In genomic region chr2:99337931-99338580, GRCh38 we compare ENCODE assay signal across 8 cellular contexts. TPM values are rescaled to one million over a fixed set of nuclear protein-coding genes. Genes with fewer than 3 reads are reported as not detected.
DNase-seq lines count a peak whose midpoint lies in the region; ATAC-seq and TF ChIP-seq lines count a peak whose summit lies in the region.

No MANE protein-coding gene starts in this region.

- H3K9me3 ChIP-seq in lung (ENCODE audit: control insufficient read depth in 2 of 2, insufficient read depth in 1 of 2, low read length in 1 of 2): no peaks in the 10 kb centered on the region

- POLR2A ChIA-PET in MCF 10A (lab: Yijun Ruan, JAX): interaction anchor here (0.6 to 5.3 kb wide), 28 partner anchors 10 to 1664 kb away, joined by 3 to 154 read pairs (median 6); partner anchors contain the start of genes C2orf15, COA5, LIPT1 and MITD1

- no peak overlapping the region for H3K27ac Mint-ChIP-seq in MCF 10A (ENCODE audit: low read depth, unreplicated experiment)
- H3K27ac Mint-ChIP-seq in stimulated activated effector memory CD8-positive, alpha-beta T cell treated with anti-CD3 and anti-CD28 coated beads, Interleukin-12 subunit alpha, Interleukin-12 subunit beta, amount 100 ng/mL, for 72 hours: no peak overlapping the region

- no peaks in the 10 kb centered on the region for H3K27me3 ChIP-seq in lung (ENCODE audit: control insufficient read depth, insufficient read depth)

- TF ChIP-seq CTCF in GM12875 (IDR thresholded peaks at IDR 0.05; ENCODE audit: borderline replicate concordance, insufficient read depth, low read depth, low read length) (no peak), MCF 10A (IDR thresholded peaks at IDR 0.05; ENCODE audit: unreplicated experiment) (no peak), lung (IDR thresholded peaks at IDR 0.05; ENCODE audit: control extremely low read depth, extremely low read depth) (no peak)

- intact Hi-C loops in MCF 10A (cut with micrococcal nuclease): loop anchor here (5.0 kb wide), 1 partner anchor 181 kb away; no protein-coding TSS in a partner anchor

- ATAC-seq in lung (ENCODE audit: insufficient read depth, low FRiP score) (no peak), HG02678 (IDR thresholded peaks at IDR 0.05; ENCODE audit: unreplicated experiment) (no peak)
- ATAC-seq in stimulated activated effector memory CD8-positive, alpha-beta T cell treated with anti-CD3 and anti-CD28 coated beads, Interleukin-12 subunit alpha, Interleukin-12 subunit beta, amount 100 ng/mL, for 72 hours: no peak

- BruUV-seq in MCF 10A (replicated peaks; lab: Mats Ljungman, UMichigan): TSS peak; percentile 50

- peak overlapping the region; percentile 92 to 93 for H3K27ac ChIP-seq in lung (ENCODE audit: low read depth in 1 of 2, low read length in 1 of 2)

- H3K4me3 ChIP-seq in GM12875 (ENCODE audit: low read depth, low read length) (peak overlapping the region; percentile 81), lung (peak overlapping the region; percentile 68)

- peaks cover 3 to 8% of the 10 kb centered on the region in 2 donors for H3K4me1 ChIP-seq in lung (ENCODE audit: control insufficient read depth in 2 of 2, insufficient read depth in 2 of 2, low read length in 2 of 2)

- no peaks in the 10 kb centered on the region for H3K9me3 Mint-ChIP-seq in MCF 10A (ENCODE audit: unreplicated experiment)
- no peaks in the 10 kb centered on the region for H3K9me3 Mint-ChIP-seq in stimulated activated effector memory CD8-positive, alpha-beta T cell treated with anti-CD3 and anti-CD28 coated beads, Interleukin-12 subunit alpha, Interleukin-12 subunit beta, amount 100 ng/mL, for 72 hours

- 2 to 3% methylated on average over 20 of the region's 20 CpGs for WGBS in lung, 2 donors

- DNase-seq in ACHN: peak; percentile 43
- peak; percentile 24 for DNase-seq in M059J (ENCODE audit: low read depth)
- peak; percentile 23 for DNase-seq in MCF 10A (ENCODE audit: unreplicated experiment)
- no peak for DNase-seq in lung (ENCODE audit: low spot score)
- no peak for DNase-seq in stimulated activated effector memory CD8-positive, alpha-beta T cell treated with anti-CD3 and anti-CD28 coated beads, Interleukin-12 subunit alpha, Interleukin-12 subunit beta, amount 100 ng/mL, for 72 hours (ENCODE audit: low spot score in 2 of 2)
- no peak for DNase-seq in T1000 (lab: John Stamatoyannopoulos, UW)

- CTCF ChIA-PET in MCF 10A (lab: Yijun Ruan, JAX): interaction anchor here (0.6 to 1.8 kb wide), 14 partner anchors 10 to 420 kb away, joined by 3 to 10 read pairs (median 4); no protein-coding TSS in a partner anchor

- in situ Hi-C loops in ACHN (cut with HindIII; ENCODE audit: low pct_ligation_motif_present, low pct_unique_long_range_greater_than_20kb, low sequenced_read_pairs): no loop called here

- H3K27me3 Mint-ChIP-seq in MCF 10A (ENCODE audit: insufficient read depth, unreplicated experiment): no peaks in the 10 kb centered on the region

- peaks cover 5% of the 10 kb centered on the region for H3K36me3 Mint-ChIP-seq in MCF 10A (ENCODE audit: insufficient read depth, unreplicated experiment)
- peaks cover 25% of the 10 kb centered on the region for H3K36me3 Mint-ChIP-seq in stimulated activated effector memory CD8-positive, alpha-beta T cell treated with anti-CD3 and anti-CD28 coated beads, Interleukin-12 subunit alpha, Interleukin-12 subunit beta, amount 100 ng/mL, for 72 hours

- H3K4me3 Mint-ChIP-seq in MCF 10A (ENCODE audit: unreplicated experiment): no peak overlapping the region
- H3K4me3 Mint-ChIP-seq in stimulated activated effector memory CD8-positive, alpha-beta T cell treated with anti-CD3 and anti-CD28 coated beads, Interleukin-12 subunit alpha, Interleukin-12 subunit beta, amount 100 ng/mL, for 72 hours: no peak overlapping the region

- peaks cover 27% of the 10 kb centered on the region for H3K4me1 Mint-ChIP-seq in MCF 10A (ENCODE audit: insufficient read depth, unreplicated experiment)
- peaks cover 39% of the 10 kb centered on the region for H3K4me1 Mint-ChIP-seq in stimulated activated effector memory CD8-positive, alpha-beta T cell treated with anti-CD3 and anti-CD28 coated beads, Interleukin-12 subunit alpha, Interleukin-12 subunit beta, amount 100 ng/mL, for 72 hours

- no peaks in the 10 kb centered on the region for H3K36me3 ChIP-seq in lung (ENCODE audit: control insufficient read depth in 2 of 2, insufficient read depth in 2 of 2, low read length in 2 of 2)

RNA-seq across cellular contexts. Expression of gene EIF5B, which starts 0.9 kb away (rescaled TPM):
- 8.5 and 11.7 TPM in 2 replicates for total RNA-seq in M059J (2014; rRNA removed; shearing (Covaris generic))
- 45.6 and 55.5 TPM in 2 replicates for total RNA-seq in MCF 10A (2022)
- 10 to 100 TPM; 35.0 to 36.2 TPM for total RNA-seq in lung
- polyA plus RNA-seq in lung: 10 to 100 TPM; 22.9 to 28.3 TPM

RNA-seq across cellular contexts. Expression of gene TXNDC9, which starts 1.9 kb away (rescaled TPM):
- total RNA-seq in M059J (2014; rRNA removed; shearing (Covaris generic)): 79.4 and 83.6 TPM in 2 replicates
- total RNA-seq in MCF 10A (2022): 40.2 and 41.0 TPM in 2 replicates
- 10 to 100 TPM; 25.0 to 29.8 TPM for total RNA-seq in lung
- polyA plus RNA-seq in lung: 10 to 100 TPM; 20.9 to 32.3 TPM

RNA-seq across cellular contexts. Expression of gene LYG1, which starts 37.1 kb away (rescaled TPM):
- 0.96 TPM in 1 of 2 replicates, not detected in the other for total RNA-seq in M059J (2014; rRNA removed; shearing (Covaris generic))
- total RNA-seq in MCF 10A (2022) (0.42 and 1.2 TPM in 2 replicates), lung (under 1 TPM; 0.80 to 0.89 TPM)
- polyA plus RNA-seq in lung: 1 to 10 TPM; 1.2 to 2.7 TPM

Comparison
In these comparisons a context has a peak if more than half of its experiments do, and no peak if none do; other contexts are left out.
1. DNase-seq: peak in ACHN (single experiment), M059J (single experiment) and MCF 10A (single experiment); none in lung (single experiment), stimulated activated effector memory CD8-positive, alpha-beta T cell treated with anti-CD3 and anti-CD28 coated beads, Interleukin-12 subunit alpha, Interleukin-12 subunit beta, amount 100 ng/mL, for 72 hours (0 of 2) and T1000 (single experiment).